8 cellular contexts compared by ENCODE assay signal in genomic region chr21:42974832-42975820, GRCh38. TPM values are rescaled to one million over a fixed set of nuclear protein-coding genes. Genes with fewer than 3 reads are reported as not detected.
DNase-seq lines count a peak whose midpoint lies in the region; ATAC-seq and TF ChIP-seq lines count a peak whose summit lies in the region.

No MANE protein-coding gene starts in this region.

- TF ChIP-seq CTCF in Calu3 (IDR thresholded peaks at IDR 0.05; ENCODE audit: unreplicated experiment), result no peak
- TF ChIP-seq CTCF in fibroblast of mammary gland (conservative IDR thresholded peaks at IDR 0.05; ENCODE audit: control insufficient read depth, insufficient read depth, low read depth, low read length), result no peak
- TF ChIP-seq CTCF in natural killer cell (IDR thresholded peaks at IDR 0.05), result no peak

- DNase-seq in Calu3 (peak; percentile 58), HT-29 (ENCODE audit: low spot score) (peak; percentile 35), OCI-M2 (lab: John Stamatoyannopoulos, UW; ENCODE audit: unreplicated experiment) (peak; percentile 78), fibroblast of mammary gland (ENCODE audit: low read depth) (peak; percentile 46), natural killer cell (peak; percentile 50)
- DNase-seq in activated T-helper 1 cell treated with anti-CD3 and anti-CD28 coated beads, Interleukin-2, amount 50 U/mL, for 16 hours (ENCODE audit: low read depth in 1 of 2, low spot score in 1 of 2), result peak; percentile 24 to 61
- peak; percentile 47 to 75 for DNase-seq in stimulated activated naive CD8-positive, alpha-beta T cell treated with anti-CD3 and anti-CD28 coated beads, Interleukin-15, amount 100 ng/mL, for 72 hours

- peak overlapping the region; percentile 86 for H3K4me3 ChIP-seq in fibroblast of mammary gland (ENCODE audit: control insufficient read depth, low read depth, low read length)

- H3K4me3 Mint-ChIP-seq in Calu3 (ENCODE audit: low read depth, unreplicated experiment), result peak overlapping the region; percentile 69
- peak overlapping the region; percentile 90 for H3K4me3 Mint-ChIP-seq in natural killer cell
- H3K4me3 Mint-ChIP-seq in stimulated activated naive CD8-positive, alpha-beta T cell treated with anti-CD3 and anti-CD28 coated beads, Interleukin-15, amount 100 ng/mL, for 72 hours, result peak overlapping the region; percentile 88 to 93

- intact Hi-C loops in Calu3 (cut with micrococcal nuclease; ENCODE audit: unreplicated experiment) (no loop called here), natural killer cell (cut with micrococcal nuclease) (loop anchor here (1.0 kb wide), 1 partner anchor 82 kb away; the partner anchor contains the start of gene NDUFV3)

- peaks cover 3% of the 10 kb centered on the region for H3K9me3 Mint-ChIP-seq in Calu3 (ENCODE audit: low read depth, unreplicated experiment)
- H3K9me3 Mint-ChIP-seq in natural killer cell, result no peaks in the 10 kb centered on the region
- H3K9me3 Mint-ChIP-seq in stimulated activated naive CD8-positive, alpha-beta T cell treated with anti-CD3 and anti-CD28 coated beads, Interleukin-15, amount 100 ng/mL, for 72 hours, result no peaks in the 10 kb centered on the region

- ATAC-seq in GM21360 (IDR thresholded peaks at IDR 0.05; ENCODE audit: unreplicated experiment) (peak; percentile 22), natural killer cell (peak; percentile 9 to 26 (median 19))
- ATAC-seq in stimulated activated naive CD8-positive, alpha-beta T cell treated with anti-CD3 and anti-CD28 coated beads, Interleukin-15, amount 100 ng/mL, for 72 hours, result peak; percentile 38

- H3K27ac Mint-ChIP-seq in Calu3 (ENCODE audit: unreplicated experiment) (peak overlapping the region; percentile 58), natural killer cell (peak overlapping the region; percentile 86 to 90)
- H3K27ac Mint-ChIP-seq in stimulated activated naive CD8-positive, alpha-beta T cell treated with anti-CD3 and anti-CD28 coated beads, Interleukin-15, amount 100 ng/mL, for 72 hours, result peak overlapping the region; percentile 95 to 98

- H3K36me3 Mint-ChIP-seq in Calu3 (ENCODE audit: insufficient read depth, unreplicated experiment), result peaks cover 31% of the 10 kb centered on the region
- no peaks in the 10 kb centered on the region for H3K36me3 Mint-ChIP-seq in natural killer cell

- H3K4me1 Mint-ChIP-seq in Calu3 (ENCODE audit: low read depth, unreplicated experiment) (no peaks in the 10 kb centered on the region), natural killer cell (peaks cover 12 to 20% of the 10 kb centered on the region in 2 donors)
- peaks cover 41% of the 10 kb centered on the region for H3K4me1 Mint-ChIP-seq in stimulated activated naive CD8-positive, alpha-beta T cell treated with anti-CD3 and anti-CD28 coated beads, Interleukin-15, amount 100 ng/mL, for 72 hours

- H3K27me3 Mint-ChIP-seq in Calu3 (ENCODE audit: unreplicated experiment) (no peaks in the 10 kb centered on the region), natural killer cell (ENCODE audit: low read depth in 2 of 2) (no peaks in the 10 kb centered on the region)
- H3K27me3 Mint-ChIP-seq in stimulated activated naive CD8-positive, alpha-beta T cell treated with anti-CD3 and anti-CD28 coated beads, Interleukin-15, amount 100 ng/mL, for 72 hours, result no peaks in the 10 kb centered on the region

- CTCF ChIA-PET in Calu3 (lab: Charles Lee), result interaction anchor here (0.8 kb wide), 1 partner anchor 19 kb away, joined by 3 read pairs; no protein-coding TSS in a partner anchor

- no TSS peak for BruUV-seq in Calu3 (replicated peaks; lab: Mats Ljungman, UMichigan)

RNA-seq across cellular contexts. Expression of gene PKNOX1, which starts 0.8 kb away (rescaled TPM):
- total RNA-seq in Calu3 (2022), result 8.0 and 10.1 TPM in 2 replicates
- 14.3 and 24.7 TPM in 2 replicates for total RNA-seq in HT-29 (2014; rRNA removed; shearing (Covaris generic))
- 10 to 100 TPM; 19.1 to 25.5 (median 21.5) TPM for total RNA-seq in natural killer cell

RNA-seq across cellular contexts. Expression of gene ERVH48-1, which starts 49.7 kb away (rescaled TPM):
- not detected in 2 replicates for total RNA-seq in Calu3 (2022)
- total RNA-seq in HT-29 (2014; rRNA removed; shearing (Covaris generic)), result not detected in 2 replicates
- not detected for total RNA-seq in natural killer cell

Comparison
In these comparisons a context has a peak if more than half of its experiments do, and no peak if none do; other contexts are left out.
1. Peak in every context shown above with its lines: DNase-seq, ATAC-seq and H3K4me3 ChIP-seq.